8 cellular contexts compared by ENCODE assay signal in genomic region chr5:96601811-96602244, GRCh38.
A peak's percentile ranks its signal among the peaks of the same experiment; 100 is the strongest.
DNase-seq lines count a peak whose midpoint lies in the region; ATAC-seq and TF ChIP-seq lines count a peak whose summit lies in the region.

No MANE protein-coding gene starts in this region.

- H3K9ac ChIP-seq in endocrine pancreas (ENCODE audit: control insufficient read depth, insufficient read depth, low read length), result no peak overlapping the region

- intact Hi-C loops in thyroid gland (cut with DNase I), result loop anchor here (5.0 to 10.0 kb wide), 3 partner anchors 255 to 957 kb away; partner anchors contain the start of gene RFESD

- TF ChIP-seq CTCF in thyroid gland (IDR thresholded peaks at IDR 0.05), result peak; percentile 42 to 83 (median 66)

- peak; percentile 79 for ATAC-seq in GM19023 (IDR thresholded peaks at IDR 0.05; ENCODE audit: unreplicated experiment)
- peak; percentile 81 for ATAC-seq in HG03280 (IDR thresholded peaks at IDR 0.05; ENCODE audit: unreplicated experiment)

- TF ChIP-seq POLR2A in thyroid gland (IDR thresholded peaks at IDR 0.05), result no peak

- H3K4me3 ChIP-seq in endocrine pancreas (ENCODE audit: control insufficient read depth, insufficient read depth, low read length) (peak overlapping the region; percentile 38), thyroid gland (replicated peaks in 1 of 3) (no peak overlapping the region)

- DNase-seq in CD1c-positive myeloid dendritic cell (ENCODE audit: extremely low spot score), result peak; percentile 75
- peak; percentile 22 for DNase-seq in NCI-H510A (lab: John Stamatoyannopoulos, UW)
- peak; percentile 57 for DNase-seq in activated CD4-positive, alpha-beta T cell treated with anti-CD3 and anti-CD28 coated beads for 48 hours
- DNase-seq in middle frontal gyrus (ENCODE audit: extremely low spot score, low spot score), result peak; percentile 68
- peak; percentile 19 to 28 for DNase-seq in thyroid gland

- 22 to 24% methylated on average over 4 of the region's 4 CpGs for WGBS in thyroid gland, 2 donors

- H3K27me3 ChIP-seq in endocrine pancreas (ENCODE audit: control insufficient read depth, insufficient read depth, low read length) (no peaks in the 10 kb centered on the region), thyroid gland (no peaks in the 10 kb centered on the region)

- no peaks in the 10 kb centered on the region for H3K36me3 ChIP-seq in endocrine pancreas (ENCODE audit: control insufficient read depth, insufficient read depth, low read length)
- H3K36me3 ChIP-seq in thyroid gland, result no peaks in the 10 kb centered on the region

- peaks cover 8% of the 10 kb centered on the region for H3K4me1 ChIP-seq in endocrine pancreas (ENCODE audit: control insufficient read depth, insufficient read depth, low read length)
- H3K4me1 ChIP-seq in thyroid gland, result no peaks in the 10 kb centered on the region

- H3K27ac ChIP-seq in thyroid gland, result no peak overlapping the region

- H3K9me3 ChIP-seq in endocrine pancreas (ENCODE audit: control insufficient read depth, low read length), result no peaks in the 10 kb centered on the region
- no peaks in the 10 kb centered on the region for H3K9me3 ChIP-seq in thyroid gland

Comparison
In these comparisons a context has a peak if more than half of its experiments do, and no peak if none do; other contexts are left out.
1. DNase-seq: peak in every context shown above with its lines; median percentile 75 in CD1c-positive myeloid dendritic cell; 68 in middle frontal gyrus; 57 in activated CD4-positive, alpha-beta T cell treated with anti-CD3 and anti-CD28 coated beads for 48 hours; 24 in thyroid gland; 22 in NCI-H510A.